In genomic region chr13:78659450-78660110, GRCh38 we compare ENCODE assay signal across 2 cellular contexts.
TF ChIP-seq lines count a peak whose summit lies in the region.

No MANE protein-coding gene starts in this region.

TF ChIP-seq in GM12878, 131 proteins besides CTCF, POLR2A, EP300 and RAD21:
- TF ChIP-seq BACH1 (IDR thresholded peaks at IDR 0.05; ENCODE audit: borderline replicate concordance) (no peak), TBL1XR1 (IDR thresholded peaks at IDR 0.05; ENCODE audit: low read depth, low read length) (no peak), RELB (IDR thresholded peaks at IDR 0.05; ENCODE audit: low read depth) (no peak), HDAC6 (IDR thresholded peaks at IDR 0.05; ENCODE audit: unreplicated experiment) (no peak), MYB (IDR thresholded peaks at IDR 0.05; ENCODE audit: borderline replicate concordance, low read depth, low read length) (no peak), SUZ12 (IDR thresholded peaks at IDR 0.05; ENCODE audit: unreplicated experiment) (no peak), SPI1 (IDR thresholded peaks at IDR 0.05; ENCODE audit: borderline replicate concordance, insufficient read depth, low read depth, low read length) (no peak), MTA3 (IDR thresholded peaks at IDR 0.05; ENCODE audit: borderline replicate concordance, low read length) (0 out of 2 replicates have a peak, but pooled peaks have one; percentile 25)
TF ChIP-seq in GM12878: peak in this region for 1.

TF ChIP-seq in HepG2, 621 proteins besides CTCF, POLR2A, EP300 and RAD21:
- TF ChIP-seq STAT6 (CRISPR knock-in tag; IDR thresholded peaks at IDR 0.05; ENCODE audit: borderline replicate concordance), result no peak
- TF ChIP-seq MIER2 (CRISPR knock-in tag; IDR thresholded peaks at IDR 0.05), result no peak
- TF ChIP-seq ZNF670 (CRISPR knock-in tag; IDR thresholded peaks at IDR 0.05; ENCODE audit: borderline replicate concordance), result no peak
- 0 out of 2 replicates have a peak, but pooled peaks have one; percentile 14 for TF ChIP-seq KDM5A (IDR thresholded peaks at IDR 0.05; ENCODE audit: borderline replicate concordance, low read length)
- no peak for TF ChIP-seq GATAD1 (CRISPR knock-in tag; IDR thresholded peaks at IDR 0.05)
- peak; percentile 2 for TF ChIP-seq XRCC5 (optimal IDR thresholded peaks at IDR 0.05; ENCODE audit: low read length)
- TF ChIP-seq ZBTB25 (CRISPR knock-in tag; IDR thresholded peaks at IDR 0.05), result 0 out of 2 replicates have a peak, but pooled peaks have one; percentile 1
- TF ChIP-seq SOX5 (CRISPR knock-in tag; IDR thresholded peaks at IDR 0.05; ENCODE audit: borderline replicate concordance), result no peak
- TF ChIP-seq SKIL (CRISPR knock-in tag; IDR thresholded peaks at IDR 0.05; ENCODE audit: borderline replicate concordance), result no peak
- no peak for TF ChIP-seq ZNF331 (CRISPR knock-in tag; IDR thresholded peaks at IDR 0.05)
- no peak for TF ChIP-seq ZNF556 (CRISPR knock-in tag; IDR thresholded peaks at IDR 0.05; ENCODE audit: borderline replicate concordance)
